ENCODE assay signal across 1 cellular context in genomic region chr17:72604518-72604917, GRCh38.
TF ChIP-seq lines count a peak whose summit lies in the region.

No MANE protein-coding gene starts in this region.

TF ChIP-seq in HepG2, 621 proteins besides CTCF, POLR2A, EP300 and RAD21 (continued from another document and continues in another):
- TF ChIP-seq ZNF710 (CRISPR knock-in tag; IDR thresholded peaks at IDR 0.05; ENCODE audit: borderline replicate concordance) (peak; percentile 50; the same call in 1 of the 2 replicates), MED8 (CRISPR knock-in tag; IDR thresholded peaks at IDR 0.05; ENCODE audit: insufficient replicate concordance) (no peak), MAFK (conservative IDR thresholded peaks at IDR 0.05 in 1 of 2, IDR thresholded peaks at IDR 0.05 in 1 of 2; ENCODE audit: low read length in 2 of 2) (no peak), ZNF614 (CRISPR knock-in tag; IDR thresholded peaks at IDR 0.05; ENCODE audit: borderline replicate concordance) (no peak; the same call in 1 of the 2 replicates), ZNF12 (CRISPR knock-in tag; IDR thresholded peaks at IDR 0.05) (peak; percentile 52; the same call in 1 of the 2 replicates), THAP8 (CRISPR knock-in tag; IDR thresholded peaks at IDR 0.05; ENCODE audit: borderline replicate concordance) (no peak), RFXANK (CRISPR knock-in tag; IDR thresholded peaks at IDR 0.05) (no peak), RBFOX2 (IDR thresholded peaks at IDR 0.05; ENCODE audit: low read depth, low read length) (no peak), ZBTB26 (CRISPR knock-in tag; IDR thresholded peaks at IDR 0.05; ENCODE audit: borderline replicate concordance) (0 out of 2 replicates have a peak, but pooled peaks have one; percentile 51), ZBTB33 (CRISPR knock-in tag; IDR thresholded peaks at IDR 0.05) (peak; percentile 59; the same call in 1 of the 2 replicates), ZNF143 (CRISPR knock-in tag; IDR thresholded peaks at IDR 0.05) (0 out of 2 replicates have a peak, but pooled peaks have one; percentile 20), GMEB2 (CRISPR knock-in tag; IDR thresholded peaks at IDR 0.05; ENCODE audit: low read depth) (no peak), ARID3A (IDR thresholded peaks at IDR 0.05; ENCODE audit: low read depth, low read length) (no peak), PTBP1 (IDR thresholded peaks at IDR 0.05; ENCODE audit: low read depth, low read length, poor library complexity, severe bottlenecking) (no peak), RBAK (CRISPR knock-in tag; IDR thresholded peaks at IDR 0.05) (no peak), KDM2A (CRISPR knock-in tag; IDR thresholded peaks at IDR 0.05; ENCODE audit: borderline replicate concordance, low read depth) (peak; percentile 55; the same call in 1 of the 2 replicates), PRDM15 (CRISPR knock-in tag; IDR thresholded peaks at IDR 0.05) (no peak), TAF15 (IDR thresholded peaks at IDR 0.05; ENCODE audit: low read depth, low read length, poor library complexity, severe bottlenecking) (no peak), IRX3 (CRISPR knock-in tag; IDR thresholded peaks at IDR 0.05; ENCODE audit: borderline replicate concordance, low read depth) (no peak), ZNF770 (CRISPR knock-in tag; IDR thresholded peaks at IDR 0.05) (no peak), BRF2 (CRISPR knock-in tag; IDR thresholded peaks at IDR 0.05) (no peak), HDAC2 (CRISPR knock-in tag; IDR thresholded peaks at IDR 0.05) (peak; percentile 64; the same call in 1 of the 2 replicates), RFX5 (IDR thresholded peaks at IDR 0.05; ENCODE audit: low read depth, low read length) (no peak), ZNF317 (CRISPR knock-in tag; IDR thresholded peaks at IDR 0.05) (peak; percentile 52; the same call in 1 of the 2 replicates), ELF1 (CRISPR knock-in tag; IDR thresholded peaks at IDR 0.05) (peak; percentile 62), HOMEZ (CRISPR knock-in tag; IDR thresholded peaks at IDR 0.05; ENCODE audit: low read depth) (peak; percentile 66; the same call in 1 of the 2 replicates), MED13 (CRISPR knock-in tag; IDR thresholded peaks at IDR 0.05) (no peak), SAFB2 (CRISPR knock-in tag; IDR thresholded peaks at IDR 0.05; ENCODE audit: borderline replicate concordance, low read depth) (no peak), ARNT2 (CRISPR knock-in tag; IDR thresholded peaks at IDR 0.05; ENCODE audit: low read depth) (no peak), NFE2L1 (CRISPR knock-in tag; IDR thresholded peaks at IDR 0.05; ENCODE audit: borderline replicate concordance) (no peak), ZNF337 (CRISPR knock-in tag; IDR thresholded peaks at IDR 0.05; ENCODE audit: borderline replicate concordance, low read depth) (peak; percentile 46; the same call in 1 of the 2 replicates), ZFP36L2 (CRISPR knock-in tag; IDR thresholded peaks at IDR 0.05) (no peak), CHCHD3 (CRISPR knock-in tag; IDR thresholded peaks at IDR 0.05) (no peak), ELK4 (CRISPR knock-in tag; IDR thresholded peaks at IDR 0.05; ENCODE audit: borderline replicate concordance) (no peak), FOSL1 (CRISPR knock-in tag; IDR thresholded peaks at IDR 0.05; ENCODE audit: borderline replicate concordance) (no peak), ZIK1 (CRISPR knock-in tag; IDR thresholded peaks at IDR 0.05; ENCODE audit: borderline replicate concordance, low read depth) (no peak), AKAP8 (CRISPR knock-in tag; IDR thresholded peaks at IDR 0.05) (no peak), KLF6 (CRISPR knock-in tag; IDR thresholded peaks at IDR 0.05) (peak; percentile 72; the same call in 1 of the 2 replicates)
